Comparison of ENCODE assay signal across 11 cellular contexts in the genomic region with DNA sequence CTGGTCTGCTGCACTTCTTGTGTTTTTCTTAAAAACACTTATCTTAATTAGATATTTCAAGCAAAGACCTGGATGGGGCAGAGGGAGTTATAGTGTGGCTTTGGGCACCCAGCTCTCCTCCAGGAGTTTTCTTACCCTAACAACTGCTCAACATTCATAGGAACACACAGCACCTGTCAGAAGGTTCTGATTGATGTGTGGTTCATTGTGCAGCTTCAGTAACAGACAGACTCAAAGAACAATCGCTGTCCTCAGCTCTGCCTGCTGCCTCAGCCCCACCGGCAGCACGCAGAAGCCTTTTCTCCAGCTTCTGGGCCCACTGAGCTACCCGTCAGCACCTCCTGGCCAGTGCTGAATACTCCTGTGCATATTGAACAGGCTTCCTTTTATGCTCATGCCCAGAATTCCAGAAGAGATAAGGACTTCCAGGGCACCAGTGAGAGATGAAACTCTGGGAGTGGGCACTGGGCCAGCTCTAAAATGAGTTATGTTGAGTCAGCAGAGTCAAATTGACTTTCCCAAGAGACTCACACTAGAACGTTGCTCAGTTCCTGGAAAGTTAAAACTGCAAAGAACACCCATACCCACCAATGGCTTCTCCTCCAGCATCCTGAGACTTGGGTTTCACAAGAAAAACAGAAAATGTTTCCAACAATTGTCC.
DNase-seq lines count a peak whose midpoint lies in the region; ATAC-seq, FAIRE-seq and TF ChIP-seq lines count a peak whose summit lies in the region.
"Had no signal": no experiment of that assay in that cellular context is flagged by ENCODE, and none has a peak within 500 bp of the region (broad histone marks: within the 10 kb centered on the region; RNA-seq: fewer than 3 reads in every experiment).

No MANE protein-coding gene starts in this region.

- BruUV-seq in OCI-LY7 (replicated peaks; lab: Mats Ljungman, UMichigan), result no TSS peak

- no peak for FAIRE-seq in HTR-8/SVneo (lab: Jason Lieb, UNC)
- FAIRE-seq: kidney had no signal

- H3K4me1 Mint-ChIP-seq in chondrocyte (ENCODE audit: low read depth), result peaks cover 55% of the 10 kb centered on the region

- POLR2A ChIA-PET in OCI-LY7 (lab: Charles Lee), result no interaction called here

- no peaks in the 10 kb centered on the region for H3K79me2 ChIP-seq in OCI-LY7 (ENCODE audit: insufficient read depth, low read depth, low read length)

- H3K9me3 Mint-ChIP-seq in chondrocyte (ENCODE audit: low read depth), result no peaks in the 10 kb centered on the region

- H3K27ac ChIP-seq in tibial artery (peak overlapping the region; percentile 5 to 14), OCI-LY7 (ENCODE audit: low read depth, low read length, poor library complexity, severe bottlenecking) (no peak overlapping the region)

- peaks cover 64% of the 10 kb centered on the region for H3K36me3 Mint-ChIP-seq in chondrocyte (ENCODE audit: low read depth)

- no peak overlapping the region for H3K4me3 Mint-ChIP-seq in chondrocyte (ENCODE audit: unreplicated experiment)

- no peaks in the 10 kb centered on the region for H3K27me3 ChIP-seq in tibial artery

- CTCF ChIA-PET in OCI-LY7 (lab: Charles Lee; ENCODE audit: unreplicated experiment), result no interaction called here

- intact Hi-C loops in tibial artery (cut with DNase I; ENCODE audit: low total_unique reads), result no loop called here
- intact Hi-C loops in OCI-LY7 (cut with micrococcal nuclease; ENCODE audit: unreplicated experiment), result no loop called here

- H3K4me1 ChIP-seq in tibial artery (peaks cover 0 to 13% (median 3%) of the 10 kb centered on the region in 4 donors), OCI-LY7 (ENCODE audit: insufficient read depth, low read length, poor library complexity, severe bottlenecking) (no peaks in the 10 kb centered on the region)

- H4K20me1 ChIP-seq in OCI-LY7 (ENCODE audit: insufficient read depth, low read length), result no peaks in the 10 kb centered on the region

- peak; percentile 48 for ATAC-seq in left lobe of liver

- peak overlapping the region; percentile 51 for H3K27ac Mint-ChIP-seq in chondrocyte (ENCODE audit: unreplicated experiment)

- H3K4me2 ChIP-seq in OCI-LY7 (ENCODE audit: low read length), result no peak overlapping the region

- H3K9me2 ChIP-seq in OCI-LY7 (ENCODE audit: insufficient read depth, low read length), result no peaks in the 10 kb centered on the region

- H3K9me3 ChIP-seq in tibial artery (no peaks in the 10 kb centered on the region), OCI-LY7 (ENCODE audit: low read length) (no peaks in the 10 kb centered on the region)

- peaks cover 61 to 97% (median 91%) of the 10 kb centered on the region in 3 donors for H3K36me3 ChIP-seq in tibial artery
- no peaks in the 10 kb centered on the region for H3K36me3 ChIP-seq in OCI-LY7 (ENCODE audit: insufficient read depth, low read length)

- H2AFZ ChIP-seq in OCI-LY7 (ENCODE audit: low read length), result no peak overlapping the region

- DNase-seq in HTR-8/SVneo (ENCODE audit: insufficient read length, low spot score) (peak; percentile 9), chondrocyte (ENCODE audit: low spot score) (no peak), left lobe of liver (ENCODE audit: low spot score) (no peak), tibial artery (no peak), anterior cingulate cortex (lab: John Stamatoyannopoulos, UW) (no peak), OCI-LY7 (ENCODE audit: low spot score) (no peak), NCI-H2196 (lab: John Stamatoyannopoulos, UW; ENCODE audit: unreplicated experiment) (no peak)
- DNase-seq: activated CD8-positive, alpha-beta memory T cell treated with anti-CD3 and anti-CD28 coated beads, Interleukin-2, amount 50 U/mL, for 48 hours; kidney; NCI-H524 treated with DMSO at 0.1 percent for 48 hours; T-helper 2 cell had no signal

- H3K4me3 ChIP-seq in tibial artery, result no peak overlapping the region
- H3K4me3 ChIP-seq in OCI-LY7 (ENCODE audit: low read depth, low read length, poor library complexity, severe bottlenecking), result no peak overlapping the region

- TF ChIP-seq CTCF in chondrocyte (IDR thresholded peaks at IDR 0.05), result no peak
- TF ChIP-seq CTCF in tibial artery (IDR thresholded peaks at IDR 0.05), result no peak
- TF ChIP-seq CTCF in OCI-LY7 (conservative IDR thresholded peaks at IDR 0.05; ENCODE audit: low read length), result no peak

- H3K27me3 Mint-ChIP-seq in chondrocyte (ENCODE audit: low read depth), result no peaks in the 10 kb centered on the region
